In genomic region chr3:123201557-123202427, GRCh38 we compare ENCODE assay signal across 8 cellular contexts. TPM values are rescaled to one million over a fixed set of nuclear protein-coding genes. Genes with fewer than 3 reads are reported as not detected.
DNase-seq lines count a peak whose midpoint lies in the region; TF ChIP-seq lines count a peak whose summit lies in the region.

Gene SEC22A (plus strand): TSS chr3:123201943. CDS start chr3:123209218, 7,275 bp downstream.

- H3F3A ChIP-seq in MM.1S (ENCODE audit: insufficient read depth, low read length) (peaks cover 3% of the 10 kb centered on the region; the same call in 1 of the 2 replicates), neural progenitor cell (ENCODE audit: low read depth) (peaks cover 10% of the 10 kb centered on the region)

- H2AFZ ChIP-seq in MM.1S (ENCODE audit: low read length), result peak within 1 kb of the TSS; percentile 97
- H2AFZ ChIP-seq in neural progenitor cell (replicated peaks), result peak within 1 kb of the TSS; percentile 86

- peak; percentile 95 to 98 for DNase-seq in HAP-1 (ENCODE audit: low spot score in 2 of 2)
- peak; percentile 98 for DNase-seq in MM.1S
- peak; percentile 82 for DNase-seq in SIG-M5 (lab: John Stamatoyannopoulos, UW)
- peak; percentile 88 for DNase-seq in activated gamma-delta T cell (lab: John Stamatoyannopoulos, UW)
- peak; percentile 92 to 97 for DNase-seq in foreskin fibroblast
- DNase-seq in neural progenitor cell (ENCODE audit: low spot score), result peak; percentile 97
- DNase-seq in stromal cell of bone marrow (ENCODE audit: low read depth), result peak; percentile 79

- peaks cover 2% of the 10 kb centered on the region for H3K36me3 Mint-ChIP-seq in neural progenitor cell

- H3K9me3 Mint-ChIP-seq in neural progenitor cell, result peaks cover 7% of the 10 kb centered on the region

- peak within 1 kb of the TSS; percentile 90 for H3K27ac Mint-ChIP-seq in neural progenitor cell

- H3K4me3 Mint-ChIP-seq in neural progenitor cell, result peak within 1 kb of the TSS; percentile 92

- H3K27me3 ChIP-seq in HAP-1 (ENCODE audit: low read depth), result no peaks in the 10 kb centered on the region
- no peaks in the 10 kb centered on the region for H3K27me3 ChIP-seq in MM.1S (replicated peaks; ENCODE audit: insufficient read depth, low read length)
- H3K27me3 ChIP-seq in neural progenitor cell, result no peaks in the 10 kb centered on the region

- no peaks in the 10 kb centered on the region for H3K36me3 ChIP-seq in ES-I3 (ENCODE audit: insufficient read depth, low read length)
- H3K36me3 ChIP-seq in HAP-1 (replicated peaks), result no peaks in the 10 kb centered on the region; the same call in 1 of the 2 replicates
- H3K36me3 ChIP-seq in MM.1S (replicated peaks; ENCODE audit: insufficient read depth, low read length), result no peaks in the 10 kb centered on the region
- no peaks in the 10 kb centered on the region for H3K36me3 ChIP-seq in neural progenitor cell

- H3K9ac ChIP-seq in ES-I3 (ENCODE audit: low read depth, low read length), result peak within 1 kb of the TSS; percentile 88
- H3K9ac ChIP-seq in MM.1S (ENCODE audit: low read length), result peak within 1 kb of the TSS; percentile 96
- peak within 1 kb of the TSS; percentile 45 for H3K9ac ChIP-seq in neural progenitor cell

- in situ Hi-C loops in HAP-1 (cut with MboI; ENCODE audit: low sequenced_read_pairs), result no loop called here

- H3K4me2 ChIP-seq in MM.1S (ENCODE audit: low read depth, low read length) (peak within 1 kb of the TSS; percentile 99), neural progenitor cell (peak within 1 kb of the TSS; percentile 89)

- H3K79me2 ChIP-seq in MM.1S (ENCODE audit: low read length) (peaks cover 35% of the 10 kb centered on the region), neural progenitor cell (ENCODE audit: low read depth) (peaks cover 12% of the 10 kb centered on the region)

- peaks cover 2% of the 10 kb centered on the region for H3K27me3 Mint-ChIP-seq in neural progenitor cell (ENCODE audit: insufficient read depth, low read depth)

- H3K4me1 Mint-ChIP-seq in neural progenitor cell, result peaks cover 14% of the 10 kb centered on the region

- H3K4me1 ChIP-seq in ES-I3 (ENCODE audit: insufficient read depth, low read length) (peaks cover 3% of the 10 kb centered on the region), HAP-1 (peaks cover 3% of the 10 kb centered on the region; the same call in 1 of the 2 replicates), MM.1S (ENCODE audit: low read length) (peaks cover 12% of the 10 kb centered on the region), neural progenitor cell (peaks cover 4% of the 10 kb centered on the region)

- TF ChIP-seq CTCF in MM.1S (IDR thresholded peaks at IDR 0.05; ENCODE audit: low read length) (no peak), foreskin fibroblast (IDR thresholded peaks at IDR 0.05; ENCODE audit: low read depth, low read length) (no peak), neural progenitor cell (IDR thresholded peaks at IDR 0.05) (no peak)

- H3K9me2 ChIP-seq in MM.1S (replicated peaks; ENCODE audit: insufficient read depth, low read length), result no peaks in the 10 kb centered on the region

- H3K4me3 ChIP-seq in HAP-1 (peak within 1 kb of the TSS; percentile 96), MM.1S (ENCODE audit: low read length) (peak within 1 kb of the TSS; percentile 97), foreskin fibroblast (ENCODE audit: low read depth in 1 of 2, low read length in 2 of 2) (peak within 1 kb of the TSS; percentile 92 to 93), neural progenitor cell (peak within 1 kb of the TSS; percentile 83)

- H3K9me3 ChIP-seq in ES-I3 (ENCODE audit: control insufficient read depth, insufficient read depth, low read length) (no peaks in the 10 kb centered on the region), HAP-1 (no peaks in the 10 kb centered on the region), MM.1S (replicated peaks; ENCODE audit: insufficient read depth, low read length) (no peaks in the 10 kb centered on the region), neural progenitor cell (ENCODE audit: low read depth) (no peaks in the 10 kb centered on the region)

- no peaks in the 10 kb centered on the region for H4K20me1 ChIP-seq in MM.1S (ENCODE audit: insufficient read depth, low read length)
- H4K20me1 ChIP-seq in neural progenitor cell (ENCODE audit: low read depth), result no peaks in the 10 kb centered on the region

- H3K27ac ChIP-seq in MM.1S (ENCODE audit: low read length), result peak within 1 kb of the TSS; percentile 73
- no peak within 1 kb of the TSS for H3K27ac ChIP-seq in neural progenitor cell

RNA-seq across cellular contexts. Expression of gene SEC22A, which starts in this region (rescaled TPM):
- total RNA-seq in neural progenitor cell (ENCODE audit: low replicate concordance), result 25.8 and 26.4 TPM in 2 replicates

Comparison
In these comparisons a context has a peak if more than half of its experiments do, and no peak if none do; other contexts are left out.
1. H3K9ac ChIP-seq: peak in every context shown above with its lines; median percentile 96 in MM.1S; 88 in ES-I3; 45 in neural progenitor cell.